8 cellular contexts compared by ENCODE assay signal in genomic region chr7:114922652-114923402, GRCh38. TPM values are rescaled to one million over a fixed set of nuclear protein-coding genes. Genes with fewer than 3 reads are reported as not detected.
A peak's percentile ranks its signal among the peaks of the same experiment; 100 is the strongest.
DNase-seq lines count a peak whose midpoint lies in the region; ATAC-seq, FAIRE-seq and TF ChIP-seq lines count a peak whose summit lies in the region.

No MANE protein-coding gene starts in this region.

- no peak for TF ChIP-seq CTCF in GM10266 (IDR thresholded peaks at IDR 0.05; ENCODE audit: control insufficient read depth, insufficient read depth, low read depth, missing control alignments)
- TF ChIP-seq CTCF in endothelial cell of umbilical vein (IDR thresholded peaks at IDR 0.05; ENCODE audit: extremely low read depth in 1 of 2, insufficient read depth in 1 of 2, low read depth in 1 of 2, low read length in 2 of 2), result no peak

- peaks cover 47% of the 10 kb centered on the region for H3K4me1 Mint-ChIP-seq in activated CD4-positive, alpha-beta memory T cell treated with anti-CD3 and anti-CD28 coated beads, Interleukin-2, amount 10 ng/mL, durations not matched to agents 7 days and 5 days

- DNase-seq in GM10266 (ENCODE audit: extremely low spot score), result peak; percentile 70
- peak; percentile 48 for DNase-seq in H7
- DNase-seq in M059J (ENCODE audit: low read depth), result peak; percentile 63
- DNase-seq in activated CD4-positive, alpha-beta memory T cell treated with anti-CD3 and anti-CD28 coated beads, Interleukin-2, amount 10 ng/mL, durations not matched to agents 7 days and 5 days, result peak; percentile 68
- DNase-seq in endothelial cell of umbilical vein (ENCODE audit: low read depth, low spot score), result peak; percentile 81
- DNase-seq in stimulated activated naive CD8-positive, alpha-beta T cell treated with anti-CD3 and anti-CD28 coated beads, Interleukin-15, Interleukin-2, amounts not matched to agents 100 U/mL and 50 U/mL, for 24 hours, result peak; percentile 51
- DNase-seq in DMS153 (lab: John Stamatoyannopoulos, UW), result no peak

- FAIRE-seq in endothelial cell of umbilical vein (lab: Jason Lieb, UNC), result peak; percentile 73

- no TSS peak for BruUV-seq in endothelial cell of umbilical vein (replicated peaks; lab: Mats Ljungman, UMichigan)

- peak overlapping the region; percentile 58 for H3K27ac ChIP-seq in endothelial cell of umbilical vein (ENCODE audit: insufficient read depth, low read depth, low read length)
- peak overlapping the region; percentile 79 to 86 for H3K27ac ChIP-seq in mucosa of rectum (ENCODE audit: low read depth in 2 of 2, low read length in 2 of 2)

- H3K4me3 ChIP-seq in H7 (ENCODE audit: insufficient read depth, low read depth, low read length) (peak overlapping the region; percentile 76), endothelial cell of umbilical vein (replicated peaks in 1 of 3; ENCODE audit: insufficient read depth in 1 of 3, low read depth in 1 of 3, low read length in 3 of 3) (peak overlapping the region; percentile 60 to 96 (median 73)), mucosa of rectum (ENCODE audit: low read length in 2 of 2) (peak overlapping the region; percentile 67 to 87)

- no peaks in the 10 kb centered on the region for H3K79me2 ChIP-seq in endothelial cell of umbilical vein (ENCODE audit: control insufficient read depth, insufficient read depth, low read length)

- no peaks in the 10 kb centered on the region for H3K27me3 Mint-ChIP-seq in activated CD4-positive, alpha-beta memory T cell treated with anti-CD3 and anti-CD28 coated beads, Interleukin-2, amount 10 ng/mL, durations not matched to agents 7 days and 5 days

- dilution Hi-C loops in endothelial cell of umbilical vein (cut with MboI; ENCODE audit: extremely low pct_ligation_motif_present, low sequenced_read_pairs), result no loop called here

- CTCF ChIA-PET in activated CD4-positive, alpha-beta memory T cell treated with anti-CD3 and anti-CD28 coated beads, Interleukin-2, amount 10 ng/mL, durations not matched to agents 7 days and 5 days (lab: Charles Lee), result interaction anchor here (0.7 to 4.8 kb wide), 7 partner anchors 10 to 426 kb away, joined by 3 to 39 read pairs (median 4); no protein-coding TSS in a partner anchor
- CTCF ChIA-PET in endothelial cell of umbilical vein (lab: Charles Lee), result interaction anchor here (0.8 to 2.3 kb wide), 10 partner anchors 9 to 929 kb away, joined by 3 to 11 read pairs (median 4); no protein-coding TSS in a partner anchor

- H3K9me3 ChIP-seq in endothelial cell of umbilical vein (replicated peaks; ENCODE audit: control insufficient read depth, insufficient read depth, low read length), result no peaks in the 10 kb centered on the region
- no peaks in the 10 kb centered on the region for H3K9me3 ChIP-seq in mucosa of rectum (ENCODE audit: control insufficient read depth in 2 of 2, low read length in 2 of 2)

- peak overlapping the region; percentile 99 for H3K4me3 Mint-ChIP-seq in activated CD4-positive, alpha-beta memory T cell treated with anti-CD3 and anti-CD28 coated beads, Interleukin-2, amount 10 ng/mL, durations not matched to agents 7 days and 5 days

- H2AFZ ChIP-seq in endothelial cell of umbilical vein (ENCODE audit: low read depth, low read length), result peak overlapping the region; percentile 93

- H3K36me3 ChIP-seq in H7 (replicated peaks; ENCODE audit: control insufficient read depth, insufficient read depth, low read length), result no peaks in the 10 kb centered on the region
- no peaks in the 10 kb centered on the region for H3K36me3 ChIP-seq in endothelial cell of umbilical vein (ENCODE audit: control insufficient read depth in 2 of 2, extremely low read depth in 1 of 2, insufficient read depth in 2 of 2, low read length in 2 of 2)
- H3K36me3 ChIP-seq in mucosa of rectum (ENCODE audit: control insufficient read depth in 2 of 2, insufficient read depth in 2 of 2, low read length in 2 of 2), result no peaks in the 10 kb centered on the region

- no peaks in the 10 kb centered on the region for H3K9me3 Mint-ChIP-seq in activated CD4-positive, alpha-beta memory T cell treated with anti-CD3 and anti-CD28 coated beads, Interleukin-2, amount 10 ng/mL, durations not matched to agents 7 days and 5 days

- intact Hi-C loops in endothelial cell of umbilical vein (cut with micrococcal nuclease), result loop anchor here (1.0 to 10.0 kb wide), 5 partner anchors 174 to 841 kb away; no protein-coding TSS in a partner anchor

- no peaks in the 10 kb centered on the region for H3K9me1 ChIP-seq in endothelial cell of umbilical vein (replicated peaks; ENCODE audit: control insufficient read depth, extremely low read depth, insufficient read depth, low read length)

- H3K9ac ChIP-seq in endothelial cell of umbilical vein (replicated peaks; ENCODE audit: extremely low read depth, insufficient read depth, low read length) (peak overlapping the region; percentile 93), mucosa of rectum (ENCODE audit: low read depth in 1 of 2, low read length in 2 of 2) (peak overlapping the region; percentile 77 to 86)

- H3K4me1 ChIP-seq in endothelial cell of umbilical vein (ENCODE audit: control insufficient read depth, extremely low read depth, insufficient read depth, low read length) (peaks cover 3% of the 10 kb centered on the region), mucosa of rectum (ENCODE audit: control insufficient read depth in 2 of 2, insufficient read depth in 2 of 2, low read length in 2 of 2) (peaks cover 5 to 13% of the 10 kb centered on the region in 2 donors)

- H3K27me3 ChIP-seq in H7 (ENCODE audit: control insufficient read depth, insufficient read depth, low read length) (no peaks in the 10 kb centered on the region; the same call in 1 of the 2 replicates), endothelial cell of umbilical vein (ENCODE audit: control insufficient read depth in 2 of 2, insufficient read depth in 2 of 2, low read length in 2 of 2) (peaks cover 0 to 2% of the 10 kb centered on the region in 2 experiments), mucosa of rectum (ENCODE audit: control insufficient read depth in 2 of 2, insufficient read depth in 2 of 2, low read length in 2 of 2) (no peaks in the 10 kb centered on the region)

- H3K36me3 Mint-ChIP-seq in activated CD4-positive, alpha-beta memory T cell treated with anti-CD3 and anti-CD28 coated beads, Interleukin-2, amount 10 ng/mL, durations not matched to agents 7 days and 5 days (ENCODE audit: low read depth), result peaks cover 33% of the 10 kb centered on the region

- H3K27ac Mint-ChIP-seq in activated CD4-positive, alpha-beta memory T cell treated with anti-CD3 and anti-CD28 coated beads, Interleukin-2, amount 10 ng/mL, durations not matched to agents 7 days and 5 days, result peak overlapping the region; percentile 99

- POLR2A ChIA-PET in activated CD4-positive, alpha-beta memory T cell treated with anti-CD3 and anti-CD28 coated beads, Interleukin-2, amount 10 ng/mL, durations not matched to agents 7 days and 5 days (lab: Charles Lee), result interaction anchor here (0.8 to 7.5 kb wide), 20 partner anchors 8 to 1288 kb away, joined by 3 to 309 read pairs (median 6); partner anchors contain the start of gene TES
- POLR2A ChIA-PET in endothelial cell of umbilical vein (lab: Charles Lee), result no interaction called here

- peak; percentile 32 for ATAC-seq in stimulated activated naive CD8-positive, alpha-beta T cell treated with anti-CD3 and anti-CD28 coated beads, Interleukin-15, Interleukin-2, amounts not matched to agents 100 U/mL and 50 U/mL, for 24 hours

- TF ChIP-seq POLR2A in endothelial cell of umbilical vein (IDR thresholded peaks at IDR 0.05; ENCODE audit: low read depth, low read length), result peak; percentile 61

- H3K4me2 ChIP-seq in endothelial cell of umbilical vein (ENCODE audit: insufficient read depth, low read length), result peak overlapping the region; percentile 76

- H4K20me1 ChIP-seq in endothelial cell of umbilical vein (replicated peaks; ENCODE audit: control insufficient read depth, extremely low read depth, insufficient read depth, low read length), result no peaks in the 10 kb centered on the region

TF ChIP-seq in endothelial cell of umbilical vein, 7 proteins besides CTCF, POLR2A, EP300 and RAD21:
- TF ChIP-seq FOS (IDR thresholded peaks at IDR 0.05; ENCODE audit: borderline replicate concordance, insufficient read depth, low read length) (no peak), POLR2AphosphoS5 (IDR thresholded peaks at IDR 0.05; ENCODE audit: insufficient read depth, low read depth, low read length) (peak; percentile 27)

RNA-seq across cellular contexts. Expression of gene MDFIC, which starts 0.9 kb away (rescaled TPM):
- total RNA-seq in H7 (2014; rRNA removed; shearing (Covaris generic)), result 14.4 and 16.8 TPM in 2 replicates
- total RNA-seq in M059J (2014; rRNA removed; shearing (Covaris generic)), result 13.6 and 19.1 TPM in 2 replicates
- total RNA-seq in activated CD4-positive, alpha-beta memory T cell treated with anti-CD3 and anti-CD28 coated beads, Interleukin-2, amount 10 ng/mL, durations not matched to agents 7 days and 5 days, result 10 to 100 TPM; 85.8 to 90.7 TPM
- total RNA-seq in endothelial cell of umbilical vein, result 13.7 and 14.2 TPM in 2 replicates
- 4.0 and 6.5 TPM in 2 replicates for polyA plus RNA-seq in endothelial cell of umbilical vein
- 7.1 and 8.2 TPM in 2 replicates for polyA plus RNA-seq in endothelial cell of umbilical vein (2011; cell fraction: cytosol; rRNA removed)
- polyA plus RNA-seq in endothelial cell of umbilical vein (2011; cell fraction: nucleus; rRNA removed), result 5.5 and 6.9 TPM in 2 replicates
- 7.8 and 13.1 TPM in 2 replicates for polyA plus RNA-seq in endothelial cell of umbilical vein (2012)
- 20.1 and 26.7 TPM in 2 replicates for polyA minus RNA-seq in endothelial cell of umbilical vein
- 27.8 TPM for polyA minus RNA-seq in endothelial cell of umbilical vein (2011; cell fraction: cytosol; rRNA and poly(A)+ RNA removed)
- 7.7 and 16.2 TPM in 2 replicates for polyA minus RNA-seq in endothelial cell of umbilical vein (2011; cell fraction: nucleus; rRNA and poly(A)+ RNA removed)
